ENCODE assay signal across 23 cellular contexts in the genomic region with DNA sequence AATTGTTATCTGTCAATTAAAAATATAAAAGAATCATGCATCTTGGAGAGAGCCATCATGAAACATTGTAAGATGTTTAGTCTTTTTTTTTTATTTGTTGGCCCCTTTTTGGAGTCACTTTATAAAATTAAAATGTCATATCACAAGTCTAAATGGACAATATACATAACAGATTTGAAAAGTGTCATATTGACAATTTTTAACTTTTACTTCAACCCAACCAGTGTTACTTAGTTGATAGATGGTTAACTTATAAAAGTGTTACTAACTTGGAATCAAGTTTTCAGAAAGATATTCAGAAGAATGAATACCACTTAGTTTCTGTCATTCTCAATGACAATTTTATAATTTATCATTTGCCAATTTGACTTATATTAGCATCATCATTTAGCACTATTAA.
"Had no signal": no experiment of that assay in that cellular context is flagged by ENCODE, and none has a peak within 500 bp of the region (broad histone marks: within the 10 kb centered on the region; RNA-seq: fewer than 3 reads in every experiment).

No MANE protein-coding gene starts in this region.

- H3K36me3 ChIP-seq: esophagus muscularis mucosa, gastroesophageal sphincter, heart left ventricle, left lung, lower lobe of right lung had no signal

- H3K4me3 ChIP-seq: coronary artery, dorsolateral prefrontal cortex, esophagus muscularis mucosa, gastroesophageal sphincter, heart left ventricle, hepatocyte, left lung, lower lobe of right lung, mucosa of descending colon had no signal

- H3K27ac ChIP-seq: coronary artery, dorsolateral prefrontal cortex, esophagus muscularis mucosa, foreskin keratinocyte, gastroesophageal sphincter, heart left ventricle, hepatocyte, left lung, lower lobe of right lung had no signal

- H3K27me3 ChIP-seq: dorsolateral prefrontal cortex, esophagus muscularis mucosa, foreskin keratinocyte, gastroesophageal sphincter, heart left ventricle, hepatocyte, left lung had no signal

- FAIRE-seq: colon, endothelial cell of umbilical vein, frontal cortex had no signal

- ATAC-seq: foreskin keratinocyte, gastroesophageal sphincter, heart left ventricle, left cardiac atrium, left lung, left ventricle myocardium superior, lower lobe of right lung, mucosa of descending colon had no signal

- H2AFZ ChIP-seq: hepatocyte had no signal

- DNase-seq: dermis blood vessel endothelial cell; dorsolateral prefrontal cortex; effector CD4-positive, alpha-beta T cell; effector memory CD4-positive, alpha-beta T cell; foreskin keratinocyte; heart left ventricle; hypothalamus; immature natural killer cell; islet precursor cell; left cardiac atrium; left lung; left ventricle myocardium superior; lower lobe of right lung; mesenchymal stem cell; mucosa of descending colon; naive B cell had no signal

- H3K4me1 ChIP-seq: esophagus muscularis mucosa, foreskin keratinocyte, gastroesophageal sphincter, heart left ventricle, left lung, lower lobe of right lung had no signal

- H3K4me2 ChIP-seq: hepatocyte had no signal
